Comparison of ENCODE assay signal across 8 cellular contexts in genomic region chr7:54932818-54933543, GRCh38.
DNase-seq lines count a peak whose midpoint lies in the region; ATAC-seq and TF ChIP-seq lines count a peak whose summit lies in the region.
"Had no signal": no experiment of that assay in that cellular context is flagged by ENCODE, and none has a peak within 500 bp of the region (broad histone marks: within the 10 kb centered on the region; RNA-seq: fewer than 3 reads in every experiment).

No MANE protein-coding gene starts in this region.

- H3K9me3 ChIP-seq in HEK293 (ENCODE audit: control insufficient read depth, insufficient read depth, low read depth, low read length) (no peaks in the 10 kb centered on the region), endodermal cell (ENCODE audit: control insufficient read depth, low read length) (no peaks in the 10 kb centered on the region), lung (ENCODE audit: control insufficient read depth in 2 of 2, insufficient read depth in 1 of 2, low read length in 1 of 2) (no peaks in the 10 kb centered on the region), tibial artery (no peaks in the 10 kb centered on the region)

- H3K27me3 Mint-ChIP-seq in endodermal cell (ENCODE audit: insufficient read depth) = peaks cover 35% of the 10 kb centered on the region

- H3K9ac ChIP-seq in endodermal cell (ENCODE audit: extremely low read depth, low read length, poor library complexity, severe bottlenecking) = no peak overlapping the region

- WGBS in endodermal cell (ENCODE audit: insufficient coverage in 1 of 2, insufficient read length in 1 of 2), 2 experiments = 8 to 91% methylated on average over 1 to 34 of the region's 34 CpGs
- 8% methylated on average over 33 to 34 of the region's 34 CpGs for WGBS in lung, 2 donors

- H3K36me3 ChIP-seq in HEK293 (ENCODE audit: control insufficient read depth in 2 of 2, insufficient read depth in 1 of 2, low read length in 2 of 2) = no peaks in the 10 kb centered on the region
- no peaks in the 10 kb centered on the region for H3K36me3 ChIP-seq in endodermal cell (ENCODE audit: control insufficient read depth, insufficient read depth, low read length)
- H3K36me3 ChIP-seq in lung (ENCODE audit: control insufficient read depth in 2 of 2, insufficient read depth in 2 of 2, low read length in 2 of 2) = no peaks in the 10 kb centered on the region
- no peaks in the 10 kb centered on the region for H3K36me3 ChIP-seq in tibial artery

- H3K27ac ChIP-seq in HEK293 (ENCODE audit: extremely low read depth, low read depth, low read length) (no peak overlapping the region), endodermal cell (ENCODE audit: low read depth, low read length) (no peak overlapping the region), lung (ENCODE audit: low read depth in 1 of 2, low read length in 1 of 2) (peak overlapping the region in 1 of 2 donors; percentile 80), tibial artery (peak overlapping the region; percentile 63 to 66)

- peak overlapping the region; percentile 75 for H3K4me3 Mint-ChIP-seq in endodermal cell
- H3K4me3 Mint-ChIP-seq: T-helper 1 cell treated with Interleukin-12 subunit alpha and Interleukin-12 subunit beta and Interleukin-4 antibody, amounts not matched to agents 30 μg/mL and 1 μg/mL, for 36 hours had no signal

- peak overlapping the region; percentile 39 for H3K4me3 ChIP-seq in HEK293 (ENCODE audit: low read depth, low read length)
- H3K4me3 ChIP-seq in endodermal cell (ENCODE audit: low read length) = peak overlapping the region; percentile 72
- peak overlapping the region; percentile 34 for H3K4me3 ChIP-seq in lung
- peak overlapping the region; percentile 52 to 54 for H3K4me3 ChIP-seq in tibial artery

- peaks cover 15% of the 10 kb centered on the region for H3K4me1 Mint-ChIP-seq in endodermal cell

- POLR2A ChIA-PET in HEK293 (lab: Yijun Ruan, JAX) = interaction anchor here (0.5 to 0.6 kb wide), 2 partner anchors 323 to 1118 kb away, joined by 3 read pairs; partner anchors contain the start of gene PSPH

- ATAC-seq in lung (ENCODE audit: insufficient read depth, low FRiP score) = peak; percentile 88
- ATAC-seq in GM19467 (IDR thresholded peaks at IDR 0.05; ENCODE audit: unreplicated experiment) = no peak
- no peak for ATAC-seq in GM21423 (IDR thresholded peaks at IDR 0.05; ENCODE audit: unreplicated experiment)

- intact Hi-C loops in tibial artery (cut with DNase I; ENCODE audit: low total_unique reads) = no loop called here

- no peaks in the 10 kb centered on the region for H3K36me3 Mint-ChIP-seq in endodermal cell (ENCODE audit: low read depth)

- CTCF ChIA-PET in HEK293 (lab: Yijun Ruan, JAX) = interaction anchor here (0.7 kb wide), 1 partner anchor 322 kb away, joined by 3 read pairs; no protein-coding TSS in a partner anchor

- DNase-seq in NCI-H82 treated with DMSO at 0.1 percent for 48 hours (lab: John Stamatoyannopoulos, UW; ENCODE audit: unreplicated experiment) = peak; percentile 22
- DNase-seq in endodermal cell = peak; percentile 89
- peak; percentile 70 for DNase-seq in lung (ENCODE audit: low spot score)
- peak; percentile 43 to 75 for DNase-seq in tibial artery

- H3K27me3 ChIP-seq in endodermal cell (ENCODE audit: control insufficient read depth, insufficient read depth, low read length, poor library complexity, severe bottlenecking) = peaks cover 10% of the 10 kb centered on the region
- no peaks in the 10 kb centered on the region for H3K27me3 ChIP-seq in lung (ENCODE audit: control insufficient read depth, insufficient read depth)
- no peaks in the 10 kb centered on the region for H3K27me3 ChIP-seq in tibial artery

- H3K9me3 Mint-ChIP-seq in endodermal cell = no peaks in the 10 kb centered on the region

- peak overlapping the region; percentile 90 for H3K27ac Mint-ChIP-seq in endodermal cell
- H3K27ac Mint-ChIP-seq: T-helper 1 cell treated with Interleukin-12 subunit alpha and Interleukin-12 subunit beta and Interleukin-4 antibody, amounts not matched to agents 30 μg/mL and 1 μg/mL, for 36 hours had no signal

- H3K4me1 ChIP-seq in HEK293 (ENCODE audit: control insufficient read depth, insufficient read depth, low read length) (no peaks in the 10 kb centered on the region), endodermal cell (ENCODE audit: control insufficient read depth, insufficient read depth, low read length) (no peaks in the 10 kb centered on the region), lung (ENCODE audit: control insufficient read depth in 2 of 2, insufficient read depth in 2 of 2, low read length in 2 of 2) (peaks cover 0 to 4% of the 10 kb centered on the region in 2 donors), tibial artery (peaks cover 0 to 12% (median 2%) of the 10 kb centered on the region in 4 donors)

- TF ChIP-seq CTCF in HEK293 (tag by site-specific recombination; IDR thresholded peaks at IDR 0.05) (no peak), endodermal cell (conservative IDR thresholded peaks at IDR 0.05) (no peak), lung (IDR thresholded peaks at IDR 0.05; ENCODE audit: control extremely low read depth, extremely low read depth) (no peak), tibial artery (IDR thresholded peaks at IDR 0.05) (no peak)

TF ChIP-seq in HEK293, 187 proteins besides CTCF, POLR2A, EP300 and RAD21 (continues in another document):
- no peak for TF ChIP-seq AEBP2 (tag by site-specific recombination; IDR thresholded peaks at IDR 0.05; ENCODE audit: borderline replicate concordance)
- no peak for TF ChIP-seq ZNF544 (tag by site-specific recombination; IDR thresholded peaks at IDR 0.05)
- TF ChIP-seq, protein P1, sequence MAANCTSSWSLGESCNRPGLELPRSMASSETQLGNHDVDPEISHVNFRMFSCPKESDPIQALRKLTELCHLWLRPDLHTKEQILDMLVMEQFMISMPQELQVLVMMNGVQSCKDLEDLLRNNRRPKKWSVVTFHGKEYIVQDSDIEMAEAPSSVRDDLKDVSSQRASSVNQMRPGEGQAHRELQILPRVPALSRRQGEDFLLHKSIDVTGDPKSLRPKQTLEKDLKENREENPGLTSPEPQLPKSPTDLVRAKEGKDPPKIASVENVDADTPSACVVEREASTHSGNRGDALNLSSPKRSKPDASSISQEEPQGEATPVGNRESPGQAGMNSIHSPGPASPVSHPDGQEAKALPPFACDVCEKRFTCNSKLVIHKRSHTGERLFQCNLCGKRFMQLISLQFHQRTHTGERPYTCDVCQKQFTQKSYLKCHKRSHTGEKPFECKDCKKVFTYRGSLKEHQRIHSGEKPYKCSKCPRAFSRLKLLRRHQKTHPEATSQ (tag by site-specific recombination; IDR thresholded peaks at IDR 0.05) = no peak
- TF ChIP-seq KLF16 (tag by site-specific recombination; IDR thresholded peaks at IDR 0.05) = no peak
- TF ChIP-seq KLF8 (tag by site-specific recombination; IDR thresholded peaks at IDR 0.05) = no peak
- TF ChIP-seq, protein P2, sequence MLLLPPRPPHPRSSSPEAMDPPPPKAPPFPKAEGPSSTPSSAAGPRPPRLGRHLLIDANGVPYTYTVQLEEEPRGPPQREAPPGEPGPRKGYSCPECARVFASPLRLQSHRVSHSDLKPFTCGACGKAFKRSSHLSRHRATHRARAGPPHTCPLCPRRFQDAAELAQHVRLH (tag by site-specific recombination; IDR thresholded peaks at IDR 0.05) = no peak
- no peak for TF ChIP-seq ZNF292 (tag by site-specific recombination; IDR thresholded peaks at IDR 0.05; ENCODE audit: borderline replicate concordance, low read depth)
- TF ChIP-seq ZBTB17 (tag by site-specific recombination; IDR thresholded peaks at IDR 0.05) = peak; percentile 29; the same call in 1 of the 2 replicates
- TF ChIP-seq ZNF837 (tag by site-specific recombination; IDR thresholded peaks at IDR 0.05) = no peak
- TF ChIP-seq, protein P3, sequence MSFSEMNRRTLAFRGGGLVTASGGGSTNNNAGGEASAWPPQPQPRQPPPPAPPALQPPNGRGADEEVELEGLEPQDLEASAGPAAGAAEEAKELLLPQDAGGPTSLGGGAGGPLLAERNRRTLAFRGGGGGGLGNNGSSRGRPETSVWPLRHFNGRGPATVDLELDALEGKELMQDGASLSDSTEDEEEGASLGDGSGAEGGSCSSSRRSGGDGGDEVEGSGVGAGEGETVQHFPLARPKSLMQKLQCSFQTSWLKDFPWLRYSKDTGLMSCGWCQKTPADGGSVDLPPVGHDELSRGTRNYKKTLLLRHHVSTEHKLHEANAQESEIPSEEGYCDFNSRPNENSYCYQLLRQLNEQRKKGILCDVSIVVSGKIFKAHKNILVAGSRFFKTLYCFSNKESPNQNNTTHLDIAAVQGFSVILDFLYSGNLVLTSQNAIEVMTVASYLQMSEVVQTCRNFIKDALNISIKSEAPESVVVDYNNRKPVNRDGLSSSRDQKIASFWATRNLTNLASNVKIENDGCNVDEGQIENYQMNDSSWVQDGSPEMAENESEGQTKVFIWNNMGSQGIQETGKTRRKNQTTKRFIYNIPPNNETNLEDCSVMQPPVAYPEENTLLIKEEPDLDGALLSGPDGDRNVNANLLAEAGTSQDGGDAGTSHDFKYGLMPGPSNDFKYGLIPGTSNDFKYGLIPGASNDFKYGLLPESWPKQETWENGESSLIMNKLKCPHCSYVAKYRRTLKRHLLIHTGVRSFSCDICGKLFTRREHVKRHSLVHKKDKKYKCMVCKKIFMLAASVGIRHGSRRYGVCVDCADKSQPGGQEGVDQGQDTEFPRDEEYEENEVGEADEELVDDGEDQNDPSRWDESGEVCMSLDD (tag by site-specific recombination; IDR thresholded peaks at IDR 0.05) = no peak
- no peak for TF ChIP-seq GLI4 (tag by site-specific recombination; IDR thresholded peaks at IDR 0.05)
- TF ChIP-seq ZNF324 (tag by site-specific recombination; IDR thresholded peaks at IDR 0.05) = no peak
- no peak for TF ChIP-seq ZNF155 (tag by site-specific recombination; IDR thresholded peaks at IDR 0.05)
- TF ChIP-seq GLIS1 (tag by site-specific recombination; IDR thresholded peaks at IDR 0.05) = peak; percentile 79

Comparison
In these comparisons a context has a peak if more than half of its experiments do, and no peak if none do; other contexts are left out.
1. H3K27ac ChIP-seq: peak in tibial artery (2 of 2); none in HEK293 (single experiment) and endodermal cell (single experiment).
2. DNase-seq: peak in every context shown above with its lines; median percentile 89 in endodermal cell; 70 in lung; 59 in tibial artery; 22 in NCI-H82 treated with DMSO at 0.1 percent for 48 hours.
3. Peak in every context shown above with its lines, with median percentiles within 50 percentile points of each other: H3K4me3 ChIP-seq.